16 cellular contexts compared by ENCODE assay signal in genomic region chr4:174383783-174384182, GRCh38.
A peak's percentile ranks its signal among the peaks of the same experiment; 100 is the strongest.
DNase-seq lines count a peak whose midpoint lies in the region; FAIRE-seq and TF ChIP-seq lines count a peak whose summit lies in the region.
"Had no signal": no experiment of that assay in that cellular context is flagged by ENCODE, and none has a peak within 500 bp of the region (broad histone marks: within the 10 kb centered on the region; RNA-seq: fewer than 3 reads in every experiment).

No MANE protein-coding gene starts in this region.

- DNase-seq in Caco-2, result peak; percentile 59 to 60
- no peak for DNase-seq in hepatocyte (ENCODE audit: low spot score)
- no peak for DNase-seq in type B pancreatic cell (ENCODE audit: extremely low spot score, unreplicated experiment)
- no peak for DNase-seq in stimulated activated naive CD4-positive, alpha-beta T cell (lab: John Stamatoyannopoulos, UW)
- no peak for DNase-seq in RCC 7860 (ENCODE audit: low spot score)
- no peak for DNase-seq in testis
- DNase-seq: 8988T; ACHN; C1 segment of cervical spinal cord; CD4-positive, alpha-beta T cell; DMS79; H9 had no signal

- H3K27ac Mint-ChIP-seq in Caco-2 (ENCODE audit: unreplicated experiment), result peak overlapping the region; percentile 94
- H3K27ac Mint-ChIP-seq in type B pancreatic cell, result peak overlapping the region; percentile 36
- H3K27ac Mint-ChIP-seq: B cell; CD4-positive, alpha-beta T cell; GM23338 had no signal

- H3K9me2 ChIP-seq in Loucy (replicated peaks; ENCODE audit: low read depth, low read length) (no peaks in the 10 kb centered on the region), hepatocyte (replicated peaks; ENCODE audit: insufficient read depth) (no peaks in the 10 kb centered on the region)

- no peak overlapping the region for H3K4me3 ChIP-seq in Caco-2 (ENCODE audit: low read depth, low read length)
- no peak overlapping the region for H3K4me3 ChIP-seq in Loucy (ENCODE audit: low read length, poor library complexity, severe bottlenecking)
- H3K4me3 ChIP-seq in hepatocyte, result no peak overlapping the region
- no peak overlapping the region for H3K4me3 ChIP-seq in testis
- H3K4me3 ChIP-seq: GM23338 had no signal

- H3K27me3 ChIP-seq in Caco-2 (replicated peaks; ENCODE audit: control insufficient read depth, insufficient read depth, low read length), result no peaks in the 10 kb centered on the region
- H3K27me3 ChIP-seq in Loucy (ENCODE audit: insufficient read depth, low read length, poor library complexity, severe bottlenecking), result no peaks in the 10 kb centered on the region
- H3K27me3 ChIP-seq in hepatocyte, result no peaks in the 10 kb centered on the region
- no peaks in the 10 kb centered on the region for H3K27me3 ChIP-seq in testis

- H3K4me1 Mint-ChIP-seq in Caco-2 (ENCODE audit: low read depth, unreplicated experiment), result peaks cover 28% of the 10 kb centered on the region
- peaks cover 20% of the 10 kb centered on the region for H3K4me1 Mint-ChIP-seq in type B pancreatic cell (ENCODE audit: unreplicated experiment)
- H3K4me1 Mint-ChIP-seq: B cell had no signal

- POLR2A ChIA-PET in Caco-2 (lab: Charles Lee), result no interaction called here

- TF ChIP-seq POLR2A in testis (IDR thresholded peaks at IDR 0.05), result no peak

- no peaks in the 10 kb centered on the region for H3K27me3 Mint-ChIP-seq in Caco-2 (ENCODE audit: insufficient read depth, unreplicated experiment)
- no peaks in the 10 kb centered on the region for H3K27me3 Mint-ChIP-seq in type B pancreatic cell

- H3K9me3 Mint-ChIP-seq in Caco-2 (ENCODE audit: unreplicated experiment) (no peaks in the 10 kb centered on the region), type B pancreatic cell (no peaks in the 10 kb centered on the region)
- H3K9me3 Mint-ChIP-seq: CD4-positive, alpha-beta T cell; GM23338; H9 had no signal

- H3K9me3 ChIP-seq in Caco-2 (no peaks in the 10 kb centered on the region), Loucy (ENCODE audit: insufficient read depth, low read depth, low read length) (no peaks in the 10 kb centered on the region), hepatocyte (ENCODE audit: low read depth) (no peaks in the 10 kb centered on the region), testis (no peaks in the 10 kb centered on the region)

- WGBS in hepatocyte (ENCODE audit: low lambda C conversion rate, missing lambda C conversion rate), result 38% methylated on average over 6 of the region's 6 CpGs
- 86 to 91% methylated on average over 6 of the region's 6 CpGs for WGBS in testis, 2 donors

- H3K79me2 ChIP-seq in Loucy (ENCODE audit: insufficient read depth, low read length) (no peaks in the 10 kb centered on the region), hepatocyte (no peaks in the 10 kb centered on the region)

- no peaks in the 10 kb centered on the region for H3K36me3 ChIP-seq in Caco-2 (ENCODE audit: control insufficient read depth, insufficient read depth, low read length)
- no peaks in the 10 kb centered on the region for H3K36me3 ChIP-seq in Loucy (ENCODE audit: insufficient read depth, low read length)
- no peaks in the 10 kb centered on the region for H3K36me3 ChIP-seq in hepatocyte (replicated peaks; ENCODE audit: insufficient read depth, low read depth)
- H3K36me3 ChIP-seq in testis (ENCODE audit: low read depth, missing control alignments), result no peaks in the 10 kb centered on the region

- H3K36me3 Mint-ChIP-seq in Caco-2 (ENCODE audit: insufficient read depth, unreplicated experiment) (peaks cover 10% of the 10 kb centered on the region), type B pancreatic cell (no peaks in the 10 kb centered on the region)

- H3K4me1 ChIP-seq in Caco-2 (peaks cover 77% of the 10 kb centered on the region), Loucy (ENCODE audit: insufficient read depth, low read length, poor library complexity, severe bottlenecking) (no peaks in the 10 kb centered on the region), hepatocyte (ENCODE audit: insufficient read depth) (peaks cover 3% of the 10 kb centered on the region), testis (no peaks in the 10 kb centered on the region)

- CTCF ChIA-PET in Caco-2 (lab: Charles Lee), result no interaction called here

- H3K4me3 Mint-ChIP-seq in Caco-2 (ENCODE audit: unreplicated experiment), result peak overlapping the region; percentile 68
- no peak overlapping the region for H3K4me3 Mint-ChIP-seq in type B pancreatic cell
- H3K4me3 Mint-ChIP-seq: B cell; CD4-positive, alpha-beta T cell; GM23338; H9 had no signal

- FAIRE-seq in RCC 7860 (lab: Jason Lieb, UNC), result no peak
- FAIRE-seq: GM12892 had no signal

- TF ChIP-seq CTCF in Caco-2 (IDR thresholded peaks at IDR 0.05; ENCODE audit: insufficient read depth in 1 of 2, low read depth in 1 of 2, low read length in 1 of 2, severe bottlenecking in 1 of 2, unreplicated experiment in 1 of 2), result no peak
- TF ChIP-seq CTCF in Loucy (conservative IDR thresholded peaks at IDR 0.05; ENCODE audit: low read length), result no peak
- TF ChIP-seq CTCF in hepatocyte (IDR thresholded peaks at IDR 0.05; ENCODE audit: poor library complexity), result no peak
- no peak for TF ChIP-seq CTCF in type B pancreatic cell (conservative IDR thresholded peaks at IDR 0.05)
- TF ChIP-seq CTCF in testis (IDR thresholded peaks at IDR 0.05), result no peak

- no peak overlapping the region for H3K4me2 ChIP-seq in Loucy (ENCODE audit: low read depth, low read length, poor library complexity, severe bottlenecking)
- H3K4me2 ChIP-seq in hepatocyte, result no peak overlapping the region
- H3K4me2 ChIP-seq: GM23338 had no signal

- BruUV-seq in Caco-2 (replicated peaks; lab: Mats Ljungman, UMichigan), result TSS peak; percentile 90

- H4K20me1 ChIP-seq in Loucy (ENCODE audit: insufficient read depth, low read length, poor library complexity, severe bottlenecking) (no peaks in the 10 kb centered on the region), hepatocyte (ENCODE audit: insufficient read depth, poor library complexity, severe bottlenecking) (no peaks in the 10 kb centered on the region)

- H3K27ac ChIP-seq in hepatocyte (peak overlapping the region; percentile 95), testis (no peak overlapping the region)

- H2AFZ ChIP-seq in Loucy (ENCODE audit: low read length) (0 out of 2 replicates have a peak overlapping the region, but pooled peaks have one; percentile 18), hepatocyte (peak overlapping the region; percentile 6)
- H2AFZ ChIP-seq: GM23338 had no signal

- intact Hi-C loops in Caco-2 (cut with micrococcal nuclease; ENCODE audit: unreplicated experiment) (loop anchor here (1.0 kb wide), 6 partner anchors 18 to 249 kb away; partner anchors contain the start of genes CEP44, FBXO8 and HPGD), testis (cut with DNase I; ENCODE audit: low total_unique reads) (no loop called here)

- H3F3A ChIP-seq in Loucy (ENCODE audit: low read depth), result no peaks in the 10 kb centered on the region

- H3K9ac ChIP-seq in Loucy (ENCODE audit: low read depth, low read length, poor library complexity, severe bottlenecking), result no peak overlapping the region

Comparison
In these comparisons a context has a peak if more than half of its experiments do, and no peak if none do; other contexts are left out.
1. DNase-seq: peak in Caco-2 (2 of 2); none in hepatocyte (single experiment), type B pancreatic cell (single experiment), stimulated activated naive CD4-positive, alpha-beta T cell (0 of 6), RCC 7860 (single experiment) and testis (single experiment).